23 cellular contexts compared by ENCODE assay signal in genomic region chr11:33358150-33358831, GRCh38. TPM values are rescaled to one million over a fixed set of nuclear protein-coding genes. Genes with fewer than 3 reads are reported as not detected.
"Had no signal": no experiment of that assay in that cellular context is flagged by ENCODE, and none has a peak within 500 bp of the region (broad histone marks: within the 10 kb centered on the region; RNA-seq: fewer than 3 reads in every experiment).

No MANE protein-coding gene starts in this region.

- H3K4me1 Mint-ChIP-seq: memory B cell had no signal

- H3K4me3 Mint-ChIP-seq: activated T-helper 1 cell treated with anti-CD3 and anti-CD28 coated beads, Interleukin-12 subunit alpha, Interleukin-12 subunit beta, Interleukin-2, Interleukin-4 antibody, amounts not matched to agents 30 ng/mL and 10 ng/mL and 1 ng/mL, durations not matched to agents 14 hours and 24 hours and 36 hours; memory B cell had no signal

- DNase-seq: activated gamma-delta T cell treated with Interleukin-2 at 50 U/mL for 16 hours; amygdala; caudate nucleus; dorsolateral prefrontal cortex; foreskin fibroblast; hypothalamus; islet precursor cell; occipital lobe; posterior cingulate gyrus; retina; stimulated activated CD4-positive, alpha-beta T cell treated with anti-CD3 and anti-CD28 coated beads, Interleukin-12 subunit alpha, Interleukin-12 subunit beta, amount 100 ng/mL, for 4 hours; stimulated activated CD4-positive, alpha-beta T cell treated with anti-CD3 and anti-CD28 coated beads, Interleukin-1b, Interleukin-23, amount 100 ng/mL, for 48 hours; stimulated activated CD8-positive, alpha-beta memory T cell treated with anti-CD3 and anti-CD28 coated beads, Interleukin-4, amount 100 ng/mL, for 48 hours; stimulated activated naive CD4-positive, alpha-beta T cell; T-helper 1 cell; T-helper 9 cell had no signal

- H3K27ac ChIP-seq: dorsolateral prefrontal cortex had no signal

- ATAC-seq: activated CD4-positive, CD25-positive, alpha-beta regulatory T cell treated with anti-CD3 and anti-CD28 coated beads, Interleukin-2, amount 50 U/mL, for 24 hours; activated naive CD4-positive, alpha-beta T cell treated with anti-CD3 and anti-CD28 coated beads, Interleukin-2, amount 50 U/mL, for 72 hours had no signal

- H3K36me3 Mint-ChIP-seq: activated naive CD4-positive, alpha-beta T cell treated with anti-CD3 and anti-CD28 coated beads, Interleukin-2, amount 50 U/mL, for 72 hours had no signal

- H3K4me3 ChIP-seq: dorsolateral prefrontal cortex had no signal

- H3K9me3 Mint-ChIP-seq: activated naive CD4-positive, alpha-beta T cell treated with anti-CD3 and anti-CD28 coated beads, Interleukin-2, amount 50 U/mL, for 72 hours; activated T-helper 1 cell treated with anti-CD3 and anti-CD28 coated beads, Interleukin-12 subunit alpha, Interleukin-12 subunit beta, Interleukin-2, Interleukin-4 antibody, amounts not matched to agents 30 ng/mL and 10 ng/mL and 1 ng/mL, durations not matched to agents 14 hours and 24 hours and 36 hours; memory B cell had no signal

- H3K27ac Mint-ChIP-seq: activated naive CD4-positive, alpha-beta T cell treated with anti-CD3 and anti-CD28 coated beads, Interleukin-2, amount 50 U/mL, for 72 hours; activated T-helper 1 cell treated with anti-CD3 and anti-CD28 coated beads, Interleukin-12 subunit alpha, Interleukin-12 subunit beta, Interleukin-2, Interleukin-4 antibody, amounts not matched to agents 30 ng/mL and 10 ng/mL and 1 ng/mL, durations not matched to agents 14 hours and 24 hours and 36 hours; memory B cell had no signal

- H3K27me3 ChIP-seq: dorsolateral prefrontal cortex had no signal

- FAIRE-seq: colon had no signal

RNA-seq across cellular contexts. Expression of gene KIAA1549L, which starts 17.6 kb away (rescaled TPM):
- total RNA-seq: activated CD8-positive, alpha-beta memory T cell treated with anti-CD3 and anti-CD28 coated beads for 36 hours; activated naive CD4-positive, alpha-beta T cell treated with anti-CD3 and anti-CD28 coated beads, Interleukin-2, amount 50 U/mL, for 72 hours; activated T-helper 1 cell treated with anti-CD3 and anti-CD28 coated beads, Interleukin-12 subunit alpha, Interleukin-12 subunit beta, Interleukin-2, Interleukin-4 antibody, amounts not matched to agents 30 ng/mL and 10 ng/mL and 1 ng/mL, durations not matched to agents 14 hours and 24 hours and 36 hours; mononuclear cell had no signal
